ENCODE assay signal across 10 cellular contexts in the genomic region with DNA sequence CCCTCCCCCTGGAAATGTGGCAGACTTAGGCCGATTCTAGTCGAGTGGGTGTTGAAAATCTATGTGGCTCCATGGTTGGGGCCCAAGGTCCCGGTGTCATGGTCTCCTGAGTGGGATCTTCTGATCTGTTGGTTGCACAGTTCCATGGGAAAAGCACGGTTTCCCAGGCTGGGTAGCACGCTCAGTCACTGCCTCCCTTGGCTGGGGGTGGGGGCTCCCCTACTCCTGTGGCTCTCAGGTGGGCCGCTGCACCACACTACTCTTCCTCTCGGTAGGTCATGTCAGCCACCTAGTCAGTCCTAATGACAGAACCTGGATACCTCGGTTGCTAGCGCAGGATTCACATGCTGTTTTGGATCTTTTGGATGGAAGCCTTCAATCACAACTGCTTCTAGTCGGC.
"Had no signal": no experiment of that assay in that cellular context is flagged by ENCODE, and none has a peak within 500 bp of the region (broad histone marks: within the 10 kb centered on the region; RNA-seq: fewer than 3 reads in every experiment).

No MANE protein-coding gene starts in this region.

- H3K36me3 ChIP-seq: HAP-1 had no signal

- H3K4me3 Mint-ChIP-seq: H9, HFFc6 had no signal

- ATAC-seq: HCT116 had no signal

- H3K9ac ChIP-seq: GM23248 had no signal

- DNase-seq: GM23248, GOT3, H7, H9, HCEC 1CT, HFFc6 had no signal

- FAIRE-seq: H1, H54 had no signal

- H2AFZ ChIP-seq: GM23248 had no signal

- H3K9me3 ChIP-seq: HAP-1 had no signal

- H3K4me3 ChIP-seq: GM23248, HAP-1 had no signal

- H3K27ac Mint-ChIP-seq: H9, HFFc6 had no signal

- H3K9me3 Mint-ChIP-seq: HFFc6 had no signal

- H3K27ac ChIP-seq: GM23248 had no signal
